In genomic region chr1:209619696-209620483, GRCh38 we compare ENCODE assay signal across 18 cellular contexts. TPM values are rescaled to one million over a fixed set of nuclear protein-coding genes. Genes with fewer than 3 reads are reported as not detected.
A peak's percentile ranks its signal among the peaks of the same experiment; 100 is the strongest.
DNase-seq lines count a peak whose midpoint lies in the region; ATAC-seq and TF ChIP-seq lines count a peak whose summit lies in the region.
"Had no signal": no experiment of that assay in that cellular context is flagged by ENCODE, and none has a peak within 500 bp of the region (broad histone marks: within the 10 kb centered on the region; RNA-seq: fewer than 3 reads in every experiment).

No MANE protein-coding gene starts in this region.

- H3K4me3 ChIP-seq in psoas muscle = no peak overlapping the region

- H3K9me3 ChIP-seq in psoas muscle = no peaks in the 10 kb centered on the region

- no peak for ATAC-seq in psoas muscle
- ATAC-seq in HG03521 (IDR thresholded peaks at IDR 0.05; ENCODE audit: unreplicated experiment) = no peak
- ATAC-seq in activated CD8-positive, alpha-beta T cell treated with anti-CD3 and anti-CD28 coated beads, Interleukin-2, amount 10 ng/mL, durations not matched to agents 7 days and 5 days = no peak
- ATAC-seq: HCT116 had no signal

- WGBS in psoas muscle, 3 donors = 90 to 94% (median 90%) methylated on average over 7 of the region's 7 CpGs

- H3K4me1 ChIP-seq in psoas muscle = peaks cover 68% of the 10 kb centered on the region

- H3K9me3 Mint-ChIP-seq in activated CD8-positive, alpha-beta T cell treated with anti-CD3 and anti-CD28 coated beads, Interleukin-2, amount 10 ng/mL, durations not matched to agents 7 days and 5 days (ENCODE audit: insufficient read depth) = no peaks in the 10 kb centered on the region
- H3K9me3 Mint-ChIP-seq: IgD-negative memory B cell had no signal

- CTCF ChIA-PET in activated CD8-positive, alpha-beta T cell treated with anti-CD3 and anti-CD28 coated beads, Interleukin-2, amount 10 ng/mL, durations not matched to agents 7 days and 5 days (lab: Charles Lee) = interaction anchor here (0.6 to 2.1 kb wide), 5 partner anchors 7 to 73 kb away, joined by 3 to 5 read pairs (median 4); no protein-coding TSS in a partner anchor

- no peak overlapping the region for H3K4me3 Mint-ChIP-seq in activated CD8-positive, alpha-beta T cell treated with anti-CD3 and anti-CD28 coated beads, Interleukin-2, amount 10 ng/mL, durations not matched to agents 7 days and 5 days
- H3K4me3 Mint-ChIP-seq: IgD-negative memory B cell had no signal

- H3K4me1 Mint-ChIP-seq in activated CD8-positive, alpha-beta T cell treated with anti-CD3 and anti-CD28 coated beads, Interleukin-2, amount 10 ng/mL, durations not matched to agents 7 days and 5 days (ENCODE audit: low read depth) = peaks cover 6% of the 10 kb centered on the region

- H3K27ac ChIP-seq in epithelial cell of prostate (peak overlapping the region; percentile 100), psoas muscle (peak overlapping the region; percentile 82)
- H3K27ac ChIP-seq: 22Rv1, C4-2B had no signal

- H3K27me3 ChIP-seq in psoas muscle (ENCODE audit: insufficient read depth in 3 of 3, low read length in 2 of 3) = no peaks in the 10 kb centered on the region

- TF ChIP-seq CTCF in psoas muscle (IDR thresholded peaks at IDR 0.05) = no peak

- POLR2A ChIA-PET in activated CD8-positive, alpha-beta T cell treated with anti-CD3 and anti-CD28 coated beads, Interleukin-2, amount 10 ng/mL, durations not matched to agents 7 days and 5 days (lab: Charles Lee) = interaction anchor here (1.1 kb wide), 1 partner anchor 15 kb away, joined by 3 read pairs; no protein-coding TSS in a partner anchor

- DNase-seq in NCI-H2081 (lab: John Stamatoyannopoulos, UW) = peak; percentile 15 to 73
- DNase-seq in NCI-H2081 treated with DMSO at 0.1 percent for 48 hours (lab: John Stamatoyannopoulos, UW) = no peak
- peak; percentile 86 for DNase-seq in DMS153 (lab: John Stamatoyannopoulos, UW)
- DNase-seq in epithelial cell of prostate (ENCODE audit: low read depth, low spot score) = no peak
- no peak for DNase-seq in psoas muscle
- DNase-seq in NOMO-1 (lab: John Stamatoyannopoulos, UW; ENCODE audit: unreplicated experiment in 2 of 2) = no peak
- DNase-seq in activated CD8-positive, alpha-beta T cell treated with anti-CD3 and anti-CD28 coated beads, Interleukin-2, amount 10 ng/mL, durations not matched to agents 7 days and 5 days = no peak
- DNase-seq: DMS53, NCI-H2171 had no signal

- peaks cover 1% of the 10 kb centered on the region for H3K27me3 Mint-ChIP-seq in activated CD8-positive, alpha-beta T cell treated with anti-CD3 and anti-CD28 coated beads, Interleukin-2, amount 10 ng/mL, durations not matched to agents 7 days and 5 days (ENCODE audit: low read depth)

- H3K36me3 ChIP-seq in psoas muscle (ENCODE audit: insufficient read depth in 1 of 2, low read depth in 1 of 2) = peaks cover 0 to 2% of the 10 kb centered on the region in 2 donors

- intact Hi-C loops in psoas muscle (cut with DNase I) = no loop called here

- H3K36me3 Mint-ChIP-seq in activated CD8-positive, alpha-beta T cell treated with anti-CD3 and anti-CD28 coated beads, Interleukin-2, amount 10 ng/mL, durations not matched to agents 7 days and 5 days (ENCODE audit: low read depth) = no peaks in the 10 kb centered on the region
- H3K36me3 Mint-ChIP-seq: IgD-negative memory B cell had no signal

- H3K27ac Mint-ChIP-seq in activated CD8-positive, alpha-beta T cell treated with anti-CD3 and anti-CD28 coated beads, Interleukin-2, amount 10 ng/mL, durations not matched to agents 7 days and 5 days = no peak overlapping the region
- H3K27ac Mint-ChIP-seq: IgD-negative memory B cell had no signal

RNA-seq across cellular contexts. Expression of gene LAMB3, which starts 32.3 kb away (rescaled TPM):
- total RNA-seq in psoas muscle = 1 to 10 TPM in 3 of 4 donors, under 1 TPM in 1; 0.88 to 2.7 (median 1.8) TPM
- 1 to 10 TPM in 2 of 3 donors, under 1 TPM in 1; 0.98 to 2.6 (median 2.0) TPM for polyA plus RNA-seq in psoas muscle
- under 1 TPM; 0.78 to 0.84 TPM for total RNA-seq in activated CD8-positive, alpha-beta T cell treated with anti-CD3 and anti-CD28 coated beads, Interleukin-2, amount 10 ng/mL, durations not matched to agents 7 days and 5 days
- polyA plus RNA-seq: IgD-negative memory B cell had no signal

RNA-seq across cellular contexts. Expression of gene CAMK1G, which starts 36.4 kb away (rescaled TPM):
- total RNA-seq in psoas muscle = under 1 TPM in 2 of 4 donors, not detected in 2; 0.42 to 0.50 TPM
- 1 to 10 TPM in 1 of 3 donors, under 1 TPM in 1, not detected in 1; 0.04 to 1.4 TPM for polyA plus RNA-seq in psoas muscle
- not detected for total RNA-seq in activated CD8-positive, alpha-beta T cell treated with anti-CD3 and anti-CD28 coated beads, Interleukin-2, amount 10 ng/mL, durations not matched to agents 7 days and 5 days
- total RNA-seq: HT1080, LHCN-M2, NCI-H460, OCI-LY7 had no signal
- polyA plus RNA-seq: IgD-negative memory B cell had no signal

RNA-seq across cellular contexts. Expression of gene G0S2, which starts 55.3 kb away (rescaled TPM):
- 100 to 1,000 TPM in 2 of 4 donors, 10 to 100 TPM in 2; 50.0 to 468 (median 92.8) TPM for total RNA-seq in psoas muscle
- 100 to 1,000 TPM in 1 of 3 donors, 10 to 100 TPM in 2; 49.9 to 561 (median 89.0) TPM for polyA plus RNA-seq in psoas muscle
- not detected for total RNA-seq in activated CD8-positive, alpha-beta T cell treated with anti-CD3 and anti-CD28 coated beads, Interleukin-2, amount 10 ng/mL, durations not matched to agents 7 days and 5 days
- total RNA-seq: HT1080, OCI-LY7 had no signal

Comparison
In these comparisons a context has a peak if more than half of its experiments do, and no peak if none do; other contexts are left out.
1. DNase-seq: peak in NCI-H2081 (2 of 2) and DMS153 (single experiment); none in NCI-H2081 treated with DMSO at 0.1 percent for 48 hours (single experiment), epithelial cell of prostate (single experiment), psoas muscle (0 of 2), NOMO-1 (0 of 2) and activated CD8-positive, alpha-beta T cell treated with anti-CD3 and anti-CD28 coated beads, Interleukin-2, amount 10 ng/mL, durations not matched to agents 7 days and 5 days (single experiment).
2. RNA of gene G0S2, which starts 55.3 kb away (total RNA-seq): 50.0 to 468 TPM in psoas muscle; not detected in activated CD8-positive, alpha-beta T cell treated with anti-CD3 and anti-CD28 coated beads, Interleukin-2, amount 10 ng/mL, durations not matched to agents 7 days and 5 days; every median in the first group is over 10 times any median in the second.